7 cellular contexts compared by ENCODE assay signal in genomic region chr13:41668130-41668757, GRCh38.
DNase-seq lines count a peak whose midpoint lies in the region; ATAC-seq and TF ChIP-seq lines count a peak whose summit lies in the region.

No MANE protein-coding gene starts in this region.

- intact Hi-C loops in ascending aorta (cut with DNase I) = loop anchor here (2.0 to 5.0 kb wide), 5 partner anchors 49 to 443 kb away; partner anchors contain the start of gene VWA8
- intact Hi-C loops in left ventricle myocardium superior (cut with micrococcal nuclease) = no loop called here

- ATAC-seq in GM21576 (IDR thresholded peaks at IDR 0.05; ENCODE audit: unreplicated experiment) (peak; percentile 91), left ventricle myocardium superior (peak; percentile 97)

- H3K27me3 ChIP-seq in NT2/D1 (ENCODE audit: insufficient read depth, insufficient read length) (no peaks in the 10 kb centered on the region), ascending aorta (no peaks in the 10 kb centered on the region)

- H3K36me3 ChIP-seq in NT2/D1 (ENCODE audit: insufficient read depth, insufficient read length, low read length) (no peaks in the 10 kb centered on the region), ascending aorta (no peaks in the 10 kb centered on the region)

- H3K4me1 ChIP-seq in NT2/D1 (ENCODE audit: insufficient read depth, insufficient read length) (no peaks in the 10 kb centered on the region), ascending aorta (no peaks in the 10 kb centered on the region)

- peak; percentile 72 to 88 (median 83) for TF ChIP-seq CTCF in ascending aorta (IDR thresholded peaks at IDR 0.05)

- H3K9ac ChIP-seq in NT2/D1 (ENCODE audit: insufficient read length, low read depth) = no peak overlapping the region

- DNase-seq in GM04503 (ENCODE audit: low read depth) (peak; percentile 64), NT2/D1 (ENCODE audit: low read depth, low spot score) (peak; percentile 66), ascending aorta (ENCODE audit: low spot score in 2 of 2) (peak in 1 of 2 donors; percentile 80), left ventricle myocardium superior (peak; percentile 36), putamen (ENCODE audit: low spot score) (peak; percentile 90)
- peak; percentile 85 for DNase-seq in Jurkat, Clone E6-1 (ENCODE audit: low read depth, low spot score)

- no peak overlapping the region for H3K27ac ChIP-seq in ascending aorta

- H3K9me3 ChIP-seq in NT2/D1 (ENCODE audit: insufficient read depth, low read length) (no peaks in the 10 kb centered on the region), ascending aorta (no peaks in the 10 kb centered on the region)

- no peak overlapping the region for H3K4me3 ChIP-seq in Jurkat, Clone E6-1 (ENCODE audit: low read length)
- H3K4me3 ChIP-seq in NT2/D1 (ENCODE audit: insufficient read length, low read depth) = no peak overlapping the region
- H3K4me3 ChIP-seq in ascending aorta = no peak overlapping the region
